In genomic region chr6:150992279-150992678, GRCh38 we compare ENCODE assay signal across 21 cellular contexts.
A peak's percentile ranks its signal among the peaks of the same experiment; 100 is the strongest.
DNase-seq lines count a peak whose midpoint lies in the region; ATAC-seq and TF ChIP-seq lines count a peak whose summit lies in the region.
"Had no signal": no experiment of that assay in that cellular context is flagged by ENCODE, and none has a peak within 500 bp of the region (broad histone marks: within the 10 kb centered on the region; RNA-seq: fewer than 3 reads in every experiment).

No MANE protein-coding gene starts in this region.

- no peak overlapping the region for H2BK20ac ChIP-seq in IMR-90 (ENCODE audit: low read depth, low read length)

- H4K20me1 ChIP-seq in IMR-90 (ENCODE audit: insufficient read depth, low read length) = no peaks in the 10 kb centered on the region

- TF ChIP-seq RAD21 in IMR-90 (IDR thresholded peaks at IDR 0.05; ENCODE audit: low read length) = no peak

- no peak overlapping the region for H3K56ac ChIP-seq in IMR-90 (ENCODE audit: extremely low read depth, insufficient read depth, low read length)

- H3K4me2 ChIP-seq in IMR-90 (ENCODE audit: low read depth, low read length) = no peak overlapping the region

- no peak overlapping the region for H3K9ac ChIP-seq in IMR-90 (ENCODE audit: low read depth, low read length)

- in situ Hi-C loops in IMR-90 (cut with MboI; ENCODE audit: low sequenced_read_pairs) = no loop called here
- in situ Hi-C loops in Panc1 (cut with HindIII; ENCODE audit: low pct_unique_long_range_greater_than_20kb, low sequenced_read_pairs) = no loop called here

- H3K4me3 ChIP-seq in IMR-90 (ENCODE audit: insufficient read depth, low read depth, low read length) (no peak overlapping the region), Panc1 (ENCODE audit: low read depth in 2 of 2, low read length in 2 of 2) (no peak overlapping the region), lower lobe of right lung (no peak overlapping the region), right lobe of liver (no peak overlapping the region)
- H3K4me3 ChIP-seq: GM12878 had no signal

- H3K4me3 Mint-ChIP-seq in MCF 10A (ENCODE audit: unreplicated experiment) = no peak overlapping the region
- H3K4me3 Mint-ChIP-seq: CD4-positive, CD25-positive, alpha-beta regulatory T cell; CD8-positive, alpha-beta memory T cell; HFFc6 had no signal

- dilution Hi-C loops in IMR-90 (cut with HindIII; ENCODE audit: low sequenced_read_pairs, unreplicated experiment) = no loop called here

- DNase-seq in IMR-90 = no peak
- no peak for DNase-seq in Panc1 (ENCODE audit: low read depth, low spot score)
- DNase-seq in lower lobe of right lung = no peak
- no peak for DNase-seq in MCF 10A (ENCODE audit: unreplicated experiment)
- no peak for DNase-seq in right lobe of liver
- DNase-seq in NCI-H1417 treated with DMSO at 0.1 percent for 48 hours (lab: John Stamatoyannopoulos, UW) = no peak
- DNase-seq in cerebellar nuclear complex (lab: John Stamatoyannopoulos, UW) = no peak
- DNase-seq: ACHN; BE2C; C1 segment of cervical spinal cord; CD4-positive, CD25-positive, alpha-beta regulatory T cell; CD8-positive, alpha-beta memory T cell; COR-L47; DMS 273 treated with DMSO at 0.1 percent for 48 hours; DMS53; DND-41; EL; HFFc6 had no signal

- H3K27me3 ChIP-seq in IMR-90 (ENCODE audit: control insufficient read depth, insufficient read depth, low read length) = no peaks in the 10 kb centered on the region
- H3K27me3 ChIP-seq in Panc1 (ENCODE audit: control insufficient read depth, insufficient read depth, low read length) = no peaks in the 10 kb centered on the region
- no peaks in the 10 kb centered on the region for H3K27me3 ChIP-seq in lower lobe of right lung (ENCODE audit: low read depth)
- no peaks in the 10 kb centered on the region for H3K27me3 ChIP-seq in right lobe of liver
- H3K27me3 ChIP-seq: BE2C had no signal

- peaks cover 20 to 32% of the 10 kb centered on the region in 2 experiments for H3K79me1 ChIP-seq in IMR-90 (ENCODE audit: low read depth in 1 of 2, low read length in 2 of 2)

- CTCF ChIA-PET in IMR-90 (lab: Yijun Ruan, JAX) (no interaction called here), Panc1 (lab: Charles Lee) (no interaction called here), MCF 10A (lab: Yijun Ruan, JAX) (interaction anchor here (0.7 kb wide), 1 partner anchor 123 kb away, joined by 3 read pairs; no protein-coding TSS in a partner anchor)

- H3K27ac ChIP-seq in IMR-90 (ENCODE audit: insufficient read depth, low read length) (peak overlapping the region; percentile 42; the same call in 1 of the 2 replicates), Panc1 (ENCODE audit: low read length) (peak overlapping the region; percentile 8; the same call in 1 of the 2 replicates), lower lobe of right lung (no peak overlapping the region), right lobe of liver (no peak overlapping the region)

- no TSS peak for BruUV-seq in IMR-90 (replicated peaks; lab: Mats Ljungman, UMichigan)
- no TSS peak for BruUV-seq in Panc1 (replicated peaks; lab: Mats Ljungman, UMichigan)
- BruUV-seq in MCF 10A (replicated peaks; lab: Mats Ljungman, UMichigan) = no TSS peak

- peaks cover 18% of the 10 kb centered on the region for H3K9me1 ChIP-seq in IMR-90 (ENCODE audit: insufficient read depth, low read length)

- H4K5ac ChIP-seq in IMR-90 (ENCODE audit: low read depth, low read length) = no peak overlapping the region

- WGBS in IMR-90 (ENCODE audit: extremely low coverage in 2 of 2, insufficient read length in 1 of 2), 2 experiments = 88% methylated on average over 1 of the region's 2 CpGs; no CpG with 5 or more reads in 1 of the 2 experiments
- WGBS in right lobe of liver (ENCODE audit: insufficient coverage, low coverage, low lambda C conversion rate, missing lambda C conversion rate) = 86% methylated on average over 2 of the region's 2 CpGs

- H3K9me3 ChIP-seq in IMR-90 (ENCODE audit: control insufficient read depth, insufficient read depth, low read length) (no peaks in the 10 kb centered on the region), Panc1 (ENCODE audit: control insufficient read depth, insufficient read depth, low read depth, low read length) (no peaks in the 10 kb centered on the region), lower lobe of right lung (no peaks in the 10 kb centered on the region), right lobe of liver (no peaks in the 10 kb centered on the region)
- H3K9me3 ChIP-seq: BE2C had no signal

- TF ChIP-seq POLR2A in IMR-90 (IDR thresholded peaks at IDR 0.05; ENCODE audit: low read depth, low read length) (no peak), right lobe of liver (IDR thresholded peaks at IDR 0.05) (no peak)

- no peaks in the 10 kb centered on the region for H3K9me3 Mint-ChIP-seq in MCF 10A (ENCODE audit: unreplicated experiment)
- H3K9me3 Mint-ChIP-seq: CD8-positive, alpha-beta memory T cell; HFFc6 had no signal

- POLR2A ChIA-PET in IMR-90 (lab: Charles Lee; ENCODE audit: unreplicated experiment) (no interaction called here), Panc1 (lab: Charles Lee) (no interaction called here), MCF 10A (lab: Yijun Ruan, JAX) (interaction anchor here (1.0 kb wide), 1 partner anchor 8 kb away, joined by 3 read pairs; no protein-coding TSS in a partner anchor)

- H3K36me3 Mint-ChIP-seq in MCF 10A (ENCODE audit: insufficient read depth, unreplicated experiment) = peaks cover 61% of the 10 kb centered on the region

- ATAC-seq in IMR-90 (ENCODE audit: low read depth) (no peak), Panc1 (no peak), lower lobe of right lung (peak; percentile 49 to 68), right lobe of liver (no peak)
- ATAC-seq: GM12878, HCT116, HepG2 had no signal

- intact Hi-C loops in IMR-90 (cut with micrococcal nuclease) = no loop called here
- intact Hi-C loops in Panc1 (cut with micrococcal nuclease; ENCODE audit: unreplicated experiment) = no loop called here
- intact Hi-C loops in lower lobe of right lung (cut with DNase I) = no loop called here
- intact Hi-C loops in MCF 10A (cut with micrococcal nuclease) = no loop called here
- intact Hi-C loops in right lobe of liver (cut with DNase I) = no loop called here

- no peak overlapping the region for H3K4ac ChIP-seq in IMR-90 (ENCODE audit: low read depth, low read length)

- H3K14ac ChIP-seq in IMR-90 (replicated peaks; ENCODE audit: low read depth, low read length) = no peak overlapping the region

- no peak overlapping the region for H4K8ac ChIP-seq in IMR-90 (ENCODE audit: low read depth in 2 of 2, low read length in 2 of 2)

- H2BK5ac ChIP-seq in IMR-90 (ENCODE audit: low read depth, low read length, poor library complexity, severe bottlenecking) = no peak overlapping the region

- no peak overlapping the region for H3K27ac Mint-ChIP-seq in MCF 10A (ENCODE audit: low read depth, unreplicated experiment)
- H3K27ac Mint-ChIP-seq: HFFc6 had no signal

- H2AFZ ChIP-seq in IMR-90 (replicated peaks; ENCODE audit: low read length, poor library complexity) = no peak overlapping the region

- no peak overlapping the region for H3K18ac ChIP-seq in IMR-90 (ENCODE audit: low read depth, low read length)

- peaks cover 4% of the 10 kb centered on the region; the same call in 1 of the 2 replicates for H3K4me1 ChIP-seq in IMR-90 (ENCODE audit: control insufficient read depth, insufficient read depth, low read length)
- peaks cover 10% of the 10 kb centered on the region for H3K4me1 ChIP-seq in Panc1 (ENCODE audit: control insufficient read depth, insufficient read depth, low read length)
- no peaks in the 10 kb centered on the region for H3K4me1 ChIP-seq in lower lobe of right lung
- no peaks in the 10 kb centered on the region for H3K4me1 ChIP-seq in right lobe of liver
- H3K4me1 ChIP-seq: BE2C had no signal

- H2AK9ac ChIP-seq in IMR-90 (replicated peaks; ENCODE audit: low read depth, low read length, poor library complexity) = no peak overlapping the region

- no peaks in the 10 kb centered on the region for H3K4me1 Mint-ChIP-seq in MCF 10A (ENCODE audit: insufficient read depth, unreplicated experiment)

- no peaks in the 10 kb centered on the region for H3K27me3 Mint-ChIP-seq in MCF 10A (ENCODE audit: insufficient read depth, unreplicated experiment)
- H3K27me3 Mint-ChIP-seq: CD4-positive, CD25-positive, alpha-beta regulatory T cell; CD8-positive, alpha-beta memory T cell had no signal

- H2AK5ac ChIP-seq in IMR-90 (ENCODE audit: low read depth, low read length) = no peak overlapping the region

- no peak for TF ChIP-seq CTCF in IMR-90 (conservative IDR thresholded peaks at IDR 0.05; ENCODE audit: low read depth, low read length)
- no peak for TF ChIP-seq CTCF in Panc1 (IDR thresholded peaks at IDR 0.05)
- no peak for TF ChIP-seq CTCF in lower lobe of right lung (IDR thresholded peaks at IDR 0.05)
- TF ChIP-seq CTCF in MCF 10A (IDR thresholded peaks at IDR 0.05; ENCODE audit: unreplicated experiment) = no peak
- no peak for TF ChIP-seq CTCF in right lobe of liver (IDR thresholded peaks at IDR 0.05)

- no peak overlapping the region for H2BK120ac ChIP-seq in IMR-90 (ENCODE audit: low read depth, low read length)

- H4K91ac ChIP-seq in IMR-90 (ENCODE audit: insufficient read depth, low read depth, low read length) = no peak overlapping the region

- H3K36me3 ChIP-seq in IMR-90 (ENCODE audit: control insufficient read depth, insufficient read depth, low read length) (peaks cover 35% of the 10 kb centered on the region), Panc1 (ENCODE audit: control insufficient read depth, insufficient read depth, low read length) (0 out of 2 replicates have a peak, but pooled peaks cover 3% of the 10 kb centered on the region), lower lobe of right lung (no peaks in the 10 kb centered on the region), right lobe of liver (no peaks in the 10 kb centered on the region)

- H2BK15ac ChIP-seq in IMR-90 (ENCODE audit: low read depth, low read length) = no peak overlapping the region

- 0 out of 2 replicates have a peak overlapping the region, but pooled peaks have one; percentile 32 for H3K23ac ChIP-seq in IMR-90 (ENCODE audit: low read depth, low read length)

TF ChIP-seq in IMR-90, 13 proteins besides CTCF, POLR2A, EP300 and RAD21 (continues in another document):
- TF ChIP-seq MAZ (IDR thresholded peaks at IDR 0.05; ENCODE audit: borderline replicate concordance, low read depth, low read length) (no peak), MAFK (IDR thresholded peaks at IDR 0.05; ENCODE audit: low read depth, low read length) (no peak), NFE2L2 (IDR thresholded peaks at IDR 0.05; ENCODE audit: low read depth, low read length) (no peak), CHD1 (IDR thresholded peaks at IDR 0.05; ENCODE audit: low read depth, low read length) (no peak), CEBPB (IDR thresholded peaks at IDR 0.05; ENCODE audit: low read depth, low read length) (no peak), RFX5 (IDR thresholded peaks at IDR 0.05; ENCODE audit: low read depth, low read length) (no peak), RCOR1 (IDR thresholded peaks at IDR 0.05; ENCODE audit: insufficient replicate concordance, low read length) (no peak)

Comparison
In these comparisons a context has a peak if more than half of its experiments do, and no peak if none do; other contexts are left out.
1. ATAC-seq: peak in lower lobe of right lung (2 of 2); none in IMR-90 (single experiment), Panc1 (single experiment) and right lobe of liver (0 of 4).
2. H3K27ac ChIP-seq: peak in IMR-90 (single experiment) and Panc1 (single experiment); none in lower lobe of right lung (single experiment) and right lobe of liver (0 of 3).